20 cellular contexts compared by ENCODE assay signal in genomic region chr20:10522328-10522727, GRCh38.
"Had no signal": no experiment of that assay in that cellular context is flagged by ENCODE, and none has a peak within 500 bp of the region (broad histone marks: within the 10 kb centered on the region; RNA-seq: fewer than 3 reads in every experiment).

No MANE protein-coding gene starts in this region.

- H3K36me3 Mint-ChIP-seq: mesothelial cell of epicardium had no signal

- DNase-seq: activated CD8-positive, alpha-beta T cell treated with anti-CD3 and anti-CD28 coated beads for 36 hours; activated effector memory CD4-positive, alpha-beta T cell treated with anti-CD3 and anti-CD28 coated beads, Interleukin-2, amount 50 U/mL, for 16 hours; activated T-cell treated with anti-CD3 and anti-CD28 coated beads, Interleukin-2, amount 50 U/mL, for 48 hours; adrenal gland; central memory CD4-positive, alpha-beta T cell; cortex of kidney; effector memory CD4-positive, alpha-beta T cell; foreskin melanocyte; head of caudate nucleus; ovary; right lobe of liver; spleen; stimulated activated CD4-positive, alpha-beta T cell treated with anti-CD3 and anti-CD28 coated beads, Interleukin-1b, Interleukin-23, amount 100 ng/mL, for 48 hours; stomach; T-cell; testis; upper lobe of right lung had no signal

- H3K36me3 ChIP-seq: adrenal gland, ovary, right lobe of liver, stomach, upper lobe of right lung had no signal

- H3K4me1 ChIP-seq: right lobe of liver, testis had no signal

- H3K27ac ChIP-seq: adrenal gland, ovary, right lobe of liver, spleen, testis, upper lobe of right lung had no signal

- ATAC-seq: T-cell, upper lobe of right lung had no signal

- H3K9me3 ChIP-seq: adrenal gland, ovary, right lobe of liver, spleen, stomach, testis, upper lobe of right lung had no signal

- H3K27me3 ChIP-seq: adrenal gland, ovary, right lobe of liver, spleen, stomach, testis, upper lobe of right lung had no signal

- H3K9me3 Mint-ChIP-seq: activated CD8-positive, alpha-beta T cell treated with anti-CD3 and anti-CD28 coated beads for 36 hours; activated naive CD4-positive, alpha-beta T cell treated with anti-CD3 and anti-CD28 coated beads, Interleukin-2, amount 50 U/mL, for 24 hours; neural crest cell; T-cell had no signal

- H3K4me3 ChIP-seq: adrenal gland, ovary, right lobe of liver, spleen, stomach, testis, upper lobe of right lung had no signal

- H3K4me3 Mint-ChIP-seq: activated CD8-positive, alpha-beta T cell treated with anti-CD3 and anti-CD28 coated beads for 36 hours; activated naive CD4-positive, alpha-beta T cell treated with anti-CD3 and anti-CD28 coated beads, Interleukin-2, amount 50 U/mL, for 24 hours; mesothelial cell of epicardium; neural crest cell; T-cell had no signal

- H3K27me3 Mint-ChIP-seq: activated CD8-positive, alpha-beta T cell treated with anti-CD3 and anti-CD28 coated beads for 36 hours; activated naive CD4-positive, alpha-beta T cell treated with anti-CD3 and anti-CD28 coated beads, Interleukin-2, amount 50 U/mL, for 24 hours; T-cell had no signal

- H3K27ac Mint-ChIP-seq: activated CD8-positive, alpha-beta T cell treated with anti-CD3 and anti-CD28 coated beads for 36 hours; mesothelial cell of epicardium; T-cell had no signal
